ENCODE assay signal across 8 cellular contexts in genomic region chr6:31547727-31548422, GRCh38.
DNase-seq lines count a peak whose midpoint lies in the region; ATAC-seq lines count a peak whose summit lies in the region.

No MANE protein-coding gene starts in this region.

- H3K27me3 ChIP-seq in iPS-20b (ENCODE audit: insufficient read depth, low read length) = no peaks in the 10 kb centered on the region
- no peaks in the 10 kb centered on the region for H3K27me3 ChIP-seq in stomach smooth muscle (ENCODE audit: control insufficient read depth in 1 of 2, insufficient read depth in 2 of 2, low read length in 2 of 2)

- H3K36me3 ChIP-seq in iPS-20b (ENCODE audit: insufficient read depth, low read depth, low read length) (peaks cover 29% of the 10 kb centered on the region), stomach smooth muscle (ENCODE audit: control insufficient read depth in 2 of 2, insufficient read depth in 2 of 2, low read length in 2 of 2) (peaks cover 0 to 8% of the 10 kb centered on the region in 2 donors)

- H3K4me1 ChIP-seq in iPS-20b (ENCODE audit: insufficient read depth, low read length) (peaks cover 6% of the 10 kb centered on the region; the same call in 1 of the 2 replicates), stomach smooth muscle (ENCODE audit: control insufficient read depth, insufficient read depth, low read length) (peaks cover 23% of the 10 kb centered on the region)

- H3K9ac ChIP-seq in iPS-20b (ENCODE audit: low read depth, low read length) = peak overlapping the region; percentile 82; the same call in 1 of the 2 replicates
- peak overlapping the region; percentile 84 to 86 for H3K9ac ChIP-seq in stomach smooth muscle (ENCODE audit: low read length in 2 of 2)

- H3K9me3 Mint-ChIP-seq in activated naive CD8-positive, alpha-beta T cell (ENCODE audit: low read depth) = no peaks in the 10 kb centered on the region

- peak overlapping the region; percentile 93 for H3K27ac Mint-ChIP-seq in activated naive CD8-positive, alpha-beta T cell

- H3K27ac ChIP-seq in iPS-20b (ENCODE audit: low read length) (peak overlapping the region; percentile 72), stomach smooth muscle (ENCODE audit: low read length) (peak overlapping the region; percentile 46)

- H3K4me1 Mint-ChIP-seq in activated naive CD8-positive, alpha-beta T cell (ENCODE audit: low read depth) = peaks cover 35% of the 10 kb centered on the region

- ATAC-seq in GM21717 (IDR thresholded peaks at IDR 0.05; ENCODE audit: unreplicated experiment) (no peak), GM19035 (IDR thresholded peaks at IDR 0.05; ENCODE audit: unreplicated experiment) (no peak)

- H3K4me3 Mint-ChIP-seq in activated naive CD8-positive, alpha-beta T cell = peak overlapping the region; percentile 89

- DNase-seq in NCI-H82 (lab: John Stamatoyannopoulos, UW) = peak; percentile 49
- DNase-seq in NCI-H82 treated with DMSO at 0.1 percent for 48 hours (lab: John Stamatoyannopoulos, UW; ENCODE audit: unreplicated experiment) = no peak
- DNase-seq in GM19240 (ENCODE audit: insufficient read length, low spot score) = no peak

- peaks cover 2% of the 10 kb centered on the region for H3K36me3 Mint-ChIP-seq in activated naive CD8-positive, alpha-beta T cell

- H3K9me3 ChIP-seq in iPS-20b (ENCODE audit: insufficient read depth, low read depth, low read length) = no peaks in the 10 kb centered on the region
- H3K9me3 ChIP-seq in stomach smooth muscle (ENCODE audit: control insufficient read depth in 2 of 2, low read length in 2 of 2) = no peaks in the 10 kb centered on the region

- no peaks in the 10 kb centered on the region for H3K27me3 Mint-ChIP-seq in activated naive CD8-positive, alpha-beta T cell

- peak overlapping the region; percentile 87 for H3K4me3 ChIP-seq in iPS-20b (ENCODE audit: low read length)
- H3K4me3 ChIP-seq in stomach smooth muscle (ENCODE audit: low read length in 2 of 2) = peak overlapping the region; percentile 54 to 76
